1 cellular context compared by ENCODE assay signal in genomic region chr4:154626793-154627484, GRCh38.
TF ChIP-seq lines count a peak whose summit lies in the region.

No MANE protein-coding gene starts in this region.

TF ChIP-seq in K562, 482 proteins besides CTCF, POLR2A, EP300 and RAD21 (continued from another document):
- no peak for TF ChIP-seq POLR2B (IDR thresholded peaks at IDR 0.05; ENCODE audit: low read depth, partially characterized antibody)
- TF ChIP-seq HDAC8 (tag; IDR thresholded peaks at IDR 0.05) = no peak
- peak; percentile 97 for TF ChIP-seq CTCFL (IDR thresholded peaks at IDR 0.05; ENCODE audit: borderline replicate concordance, insufficient read depth, low read depth, low read length, poor library complexity, severe bottlenecking)
- 0 out of 2 replicates have a peak, but pooled peaks have one; percentile 66 for TF ChIP-seq CBX1 (IDR thresholded peaks at IDR 0.05; ENCODE audit: low read depth)
- TF ChIP-seq SMC3 (conservative IDR thresholded peaks at IDR 0.05; ENCODE audit: insufficient read depth, low read depth, low read length) = peak; percentile 61
- no peak for TF ChIP-seq SMAD1 (IDR thresholded peaks at IDR 0.05; ENCODE audit: low read depth, low read length, partially characterized antibody)
- no peak for TF ChIP-seq KAT8 (IDR thresholded peaks at IDR 0.05; ENCODE audit: low read depth)
- TF ChIP-seq L3MBTL2 (IDR thresholded peaks at IDR 0.05) = peak; percentile 99
- no peak for TF ChIP-seq ZNF785 (CRISPR knock-in tag; IDR thresholded peaks at IDR 0.05)
- peak; percentile 29 for TF ChIP-seq CCNT2 (IDR thresholded peaks at IDR 0.05; ENCODE audit: borderline replicate concordance, extremely low read depth, insufficient read length, low read depth, low read length)
- TF ChIP-seq ZBTB40 (IDR thresholded peaks at IDR 0.05) = no peak
- TF ChIP-seq ZBTB40 (CRISPR knock-in tag; IDR thresholded peaks at IDR 0.05) = no peak
- no peak for TF ChIP-seq POU5F1 (IDR thresholded peaks at IDR 0.05; ENCODE audit: borderline replicate concordance, low read depth, low read length, partially characterized antibody)
- no peak for TF ChIP-seq PHB2 (IDR thresholded peaks at IDR 0.05; ENCODE audit: low read depth)
- peak; percentile 19 for TF ChIP-seq TBP (optimal IDR thresholded peaks at IDR 0.05; ENCODE audit: low read depth, low read length)
- no peak for TF ChIP-seq RBM25 (IDR thresholded peaks at IDR 0.05; ENCODE audit: low read depth, low read length, severe bottlenecking)
- 0 out of 2 replicates have a peak, but pooled peaks have one; percentile 55 for TF ChIP-seq XRCC5 (IDR thresholded peaks at IDR 0.05; ENCODE audit: low read depth, low read length)
- no peak for TF ChIP-seq ZBTB11 (CRISPR knock-in tag; IDR thresholded peaks at IDR 0.05)
- TF ChIP-seq E2F6 (IDR thresholded peaks at IDR 0.05; ENCODE audit: borderline replicate concordance in 1 of 2, extremely low read depth in 1 of 2, insufficient read depth in 1 of 2, insufficient read length in 1 of 2, low read depth in 1 of 2, low read length in 1 of 2, poor library complexity in 1 of 2, severe bottlenecking in 1 of 2) = peak; percentile 85 to 97
- 0 out of 4 replicates have a peak, but pooled peaks of 1 of the 2 experiments have one; percentile 17 for TF ChIP-seq RCOR1 (IDR thresholded peaks at IDR 0.05; ENCODE audit: borderline replicate concordance in 1 of 2, low read depth in 2 of 2, low read length in 2 of 2)
- peak; percentile 64; the same call in 1 of the 2 replicates for TF ChIP-seq TFAP4 (CRISPR knock-in tag; IDR thresholded peaks at IDR 0.05; ENCODE audit: borderline replicate concordance)
- TF ChIP-seq USF1 (CRISPR knock-in tag; IDR thresholded peaks at IDR 0.05) = no peak
- TF ChIP-seq ZBTB7A (IDR thresholded peaks at IDR 0.05; ENCODE audit: borderline replicate concordance, control insufficient read depth, low read depth, low read length) = peak; percentile 56; the same call in 1 of the 2 replicates
- TF ChIP-seq PRMT5 (CRISPR knock-in tag; IDR thresholded peaks at IDR 0.05) = no peak
- peak; percentile 73 for TF ChIP-seq HMGN3 (IDR thresholded peaks at IDR 0.05; ENCODE audit: borderline replicate concordance, extremely low read depth, insufficient read length, low read depth, low read length)
- TF ChIP-seq ATF1 (CRISPR knock-in tag; IDR thresholded peaks at IDR 0.05) = no peak
- 0 out of 2 replicates have a peak, but pooled peaks have one; percentile 23 for TF ChIP-seq ATF1 (tag; IDR thresholded peaks at IDR 0.05)
- peak; percentile 55 to 73; a peak in 3 of 4 replicates for TF ChIP-seq UBTF (IDR thresholded peaks at IDR 0.05; ENCODE audit: borderline replicate concordance in 1 of 2, low read depth in 2 of 2, low read length in 2 of 2)
- no peak for TF ChIP-seq ILK (tag; IDR thresholded peaks at IDR 0.05; ENCODE audit: borderline replicate concordance, low read depth)
- no peak for TF ChIP-seq MNT (conservative IDR thresholded peaks at IDR 0.05)
- peak; percentile 34; the same call in 1 of the 2 replicates for TF ChIP-seq CTBP1 (IDR thresholded peaks at IDR 0.05; ENCODE audit: borderline replicate concordance)
TF ChIP-seq in K562: peak in this region for 33.
